Comparison of ENCODE assay signal across 28 cellular contexts in the genomic region with DNA sequence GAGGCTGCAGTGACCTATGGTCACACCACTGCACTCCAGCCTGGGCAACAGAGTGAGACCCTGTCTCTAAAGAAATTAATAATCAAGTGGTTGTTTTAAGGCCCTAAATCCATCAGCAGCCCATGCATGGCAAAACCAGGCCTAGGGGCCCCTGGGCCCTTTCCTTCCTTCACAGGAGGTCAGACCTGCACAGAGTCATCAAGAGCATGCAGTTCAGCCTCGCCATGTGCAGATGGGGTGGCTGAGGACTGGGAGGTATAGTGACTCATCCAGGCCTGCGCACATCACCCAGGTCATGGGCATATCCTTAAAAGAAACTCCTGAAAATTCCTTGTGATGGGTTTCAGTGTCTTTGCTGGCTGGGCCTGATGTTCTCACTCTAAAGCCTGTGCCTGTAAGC.
"Had no signal": no experiment of that assay in that cellular context is flagged by ENCODE, and none has a peak within 500 bp of the region (broad histone marks: within the 10 kb centered on the region; RNA-seq: fewer than 3 reads in every experiment).

No MANE protein-coding gene starts in this region.

- H3K27me3 Mint-ChIP-seq: activated B cell treated with CpG ODN at 0.5 μM for 24 hours; activated CD4-positive, alpha-beta memory T cell treated with anti-CD3 and anti-CD28 coated beads, Interleukin-2, amount 10 ng/mL, durations not matched to agents 7 days and 5 days; activated naive CD8-positive, alpha-beta T cell; activated T-helper 17 cell treated with anti-CD3 and anti-CD28 coated beads, Interleukin-2, amount 50 U/mL, for 72 hours; effector memory CD8-positive, alpha-beta T cell; T-helper 17 cell had no signal

- H3K36me3 Mint-ChIP-seq: activated naive CD8-positive, alpha-beta T cell had no signal

- H3K27ac ChIP-seq: brain microvascular endothelial cell, esophagus muscularis mucosa, gastroesophageal sphincter, WERI-Rb-1 had no signal

- ATAC-seq: activated CD4-positive, CD25-positive, alpha-beta regulatory T cell treated with anti-CD3 and anti-CD28 coated beads, Interleukin-2, amount 50 U/mL, for 24 hours; activated T-cell treated with anti-CD3 and anti-CD28 coated beads, Interleukin-2, amount 50 U/mL, for 4 hours; activated T-helper 17 cell treated with anti-CD3 and anti-CD28 coated beads, Interleukin-2, amount 50 U/mL, for 72 hours; effector memory CD8-positive, alpha-beta T cell; gastroesophageal sphincter; T-helper 17 cell had no signal

- H3K9me3 Mint-ChIP-seq: activated B cell treated with CpG ODN at 0.5 μM for 24 hours; activated T-cell treated with anti-CD3 and anti-CD28 coated beads, Interleukin-2, amount 50 U/mL, for 4 hours; effector memory CD8-positive, alpha-beta T cell had no signal

- H3K4me3 Mint-ChIP-seq: activated B cell treated with CpG ODN at 0.5 μM for 24 hours; activated CD4-positive, alpha-beta memory T cell treated with anti-CD3 and anti-CD28 coated beads, Interleukin-2, amount 10 ng/mL, durations not matched to agents 7 days and 5 days; activated naive CD8-positive, alpha-beta T cell; activated T-cell treated with anti-CD3 and anti-CD28 coated beads, Interleukin-2, amount 50 U/mL, for 4 hours; activated T-helper 17 cell treated with anti-CD3 and anti-CD28 coated beads, Interleukin-2, amount 50 U/mL, for 72 hours; effector memory CD8-positive, alpha-beta T cell; T-helper 17 cell; T-helper 2 cell treated with Interferon-gamma antibody and Interleukin-4, amounts not matched to agents 5 μg/mL and 100 μg/mL, for 36 hours had no signal

- H3K27me3 ChIP-seq: brain microvascular endothelial cell, esophagus muscularis mucosa, gastroesophageal sphincter had no signal

- H3K4me3 ChIP-seq: esophagus muscularis mucosa, gastroesophageal sphincter had no signal

- H3K9me3 ChIP-seq: esophagus muscularis mucosa, gastroesophageal sphincter had no signal

- H3K27ac Mint-ChIP-seq: activated B cell treated with CpG ODN at 0.5 μM for 24 hours; activated CD4-positive, alpha-beta memory T cell treated with anti-CD3 and anti-CD28 coated beads, Interleukin-2, amount 10 ng/mL, durations not matched to agents 7 days and 5 days; activated naive CD8-positive, alpha-beta T cell; activated T-helper 17 cell treated with anti-CD3 and anti-CD28 coated beads, Interleukin-2, amount 50 U/mL, for 72 hours; effector memory CD8-positive, alpha-beta T cell; T-helper 17 cell; T-helper 2 cell treated with Interferon-gamma antibody and Interleukin-4, amounts not matched to agents 5 μg/mL and 100 μg/mL, for 36 hours had no signal

- DNase-seq: activated B cell treated with CpG ODN at 0.5 μM for 24 hours; activated CD4-positive, alpha-beta memory T cell treated with anti-CD3 and anti-CD28 coated beads, Interleukin-2, amount 10 ng/mL, durations not matched to agents 7 days and 5 days; activated CD4-positive, alpha-beta T cell treated with anti-CD3 and anti-CD28 coated beads for 48 hours; activated CD4-positive, alpha-beta T cell treated with anti-CD3 and anti-CD28 coated beads, Interleukin-2, amount 50 U/mL, for 4 hours; activated effector memory CD4-positive, alpha-beta T cell treated with Interleukin-2 at 50 U/mL for 16 hours; activated gamma-delta T cell treated with Interleukin-2 at 50 U/mL for 16 hours; activated naive CD4-positive, alpha-beta T cell treated with anti-CD3 and anti-CD28 coated beads, Interleukin-2, amount 50 U/mL, for 16 hours; activated naive CD4-positive, alpha-beta T cell treated with Interleukin-2 at 50 U/mL for 16 hours; activated T-cell treated with anti-CD3 and anti-CD28 coated beads, Interleukin-2, amount 50 U/mL, for 4 hours; amniotic stem cell; anterior cingulate cortex; brain microvascular endothelial cell; cortex of kidney; dermis blood vessel endothelial cell; effector CD4-positive, alpha-beta T cell; effector memory CD8-positive, alpha-beta T cell; erythroblast; foreskin melanocyte; T-helper 1 cell; T-helper 17 cell; T1000; WERI-Rb-1 had no signal

- H3K36me3 ChIP-seq: brain microvascular endothelial cell, WERI-Rb-1 had no signal
